ENCODE assay signal across 23 cellular contexts in genomic region chr1:153000294-153000693, GRCh38. TPM values are rescaled to one million over a fixed set of nuclear protein-coding genes. Genes with fewer than 3 reads are reported as not detected.
"Had no signal": no experiment of that assay in that cellular context is flagged by ENCODE, and none has a peak within 500 bp of the region (broad histone marks: within the 10 kb centered on the region; RNA-seq: fewer than 3 reads in every experiment).

No MANE protein-coding gene starts in this region.

- ATAC-seq: activated CD8-positive, alpha-beta T cell treated with anti-CD3 and anti-CD28 coated beads for 36 hours; foreskin keratinocyte; left lobe of liver; stimulated activated memory B cell treated with anti-CD40 and anti-IgM and Interleukin-4, amounts not matched to agents 10 μg/mL and 1 μg/mL and 100 μg/mL, for 72 hours had no signal

- FAIRE-seq: endometrium had no signal

- H3K9me3 ChIP-seq: sigmoid colon, thyroid gland, uterus had no signal

- DNase-seq: activated CD4-positive, alpha-beta T cell treated with anti-CD3 and anti-CD28 coated beads for 48 hours; activated CD4-positive, CD25-positive, alpha-beta regulatory T cell; activated CD8-positive, alpha-beta T cell treated with anti-CD3 and anti-CD28 coated beads for 36 hours; activated naive CD4-positive, alpha-beta T cell treated with anti-CD3 and anti-CD28 coated beads for 36 hours; activated T-cell treated with anti-CD3 and anti-CD28 coated beads, Interleukin-2, amount 50 U/mL, for 24 hours; aorta; brain microvascular endothelial cell; foreskin keratinocyte; glutamatergic neuron; hypothalamus; islet precursor cell; midbrain; nucleus accumbens; sigmoid colon; stimulated activated CD4-positive, alpha-beta T cell treated with anti-CD3 and anti-CD28 coated beads, Interleukin-4, amount 100 ng/mL, for 24 hours; thyroid gland; uterus had no signal

- H3K4me3 ChIP-seq: coronary artery, lung, sigmoid colon, thyroid gland, uterus had no signal

- H3K27me3 ChIP-seq: brain microvascular endothelial cell, foreskin keratinocyte, sigmoid colon, thyroid gland, uterus had no signal

- H3K36me3 ChIP-seq: brain microvascular endothelial cell, sigmoid colon, thyroid gland, uterus had no signal

- H3K4me1 ChIP-seq: sigmoid colon, thyroid gland, uterus had no signal

- H3K27ac ChIP-seq: brain microvascular endothelial cell, coronary artery, foreskin keratinocyte, sigmoid colon, thyroid gland, uterus had no signal

RNA-seq across cellular contexts. Expression of gene SPRR3, which starts 1.3 kb away (rescaled TPM):
- total RNA-seq: activated CD8-positive, alpha-beta T cell treated with anti-CD3 and anti-CD28 coated beads for 36 hours; activated naive CD4-positive, alpha-beta T cell treated with anti-CD3 and anti-CD28 coated beads for 36 hours; left lobe of liver; renal cortical epithelial cell; sigmoid colon; thyroid gland had no signal

RNA-seq across cellular contexts. Expression of gene SPRR1A, which starts 16.4 kb away (rescaled TPM):
- total RNA-seq: activated CD8-positive, alpha-beta T cell treated with anti-CD3 and anti-CD28 coated beads for 36 hours; activated naive CD4-positive, alpha-beta T cell treated with anti-CD3 and anti-CD28 coated beads for 36 hours; aorta; left lobe of liver; lung; renal cortical epithelial cell; sigmoid colon; thyroid gland; uterus had no signal
- polyA plus RNA-seq: aorta, lung, sigmoid colon had no signal

RNA-seq across cellular contexts. Expression of gene SPRR4, which starts 29.8 kb away (rescaled TPM):
- total RNA-seq: activated CD8-positive, alpha-beta T cell treated with anti-CD3 and anti-CD28 coated beads for 36 hours; activated naive CD4-positive, alpha-beta T cell treated with anti-CD3 and anti-CD28 coated beads for 36 hours; aorta; left lobe of liver; lung; renal cortical epithelial cell; sigmoid colon; thyroid gland; uterus had no signal
- polyA plus RNA-seq: aorta, lung, sigmoid colon had no signal

RNA-seq across cellular contexts. Expression of gene SPRR1B, which starts 30.7 kb away (rescaled TPM):
- total RNA-seq: activated CD8-positive, alpha-beta T cell treated with anti-CD3 and anti-CD28 coated beads for 36 hours; activated naive CD4-positive, alpha-beta T cell treated with anti-CD3 and anti-CD28 coated beads for 36 hours; aorta; left lobe of liver; lung; renal cortical epithelial cell; sigmoid colon; thyroid gland; uterus had no signal

RNA-seq across cellular contexts. Expression of gene SPRR2D, which starts 40.6 kb away (rescaled TPM):
- total RNA-seq: activated CD8-positive, alpha-beta T cell treated with anti-CD3 and anti-CD28 coated beads for 36 hours; activated naive CD4-positive, alpha-beta T cell treated with anti-CD3 and anti-CD28 coated beads for 36 hours; aorta; left lobe of liver; lung; renal cortical epithelial cell; sigmoid colon; thyroid gland; uterus had no signal
